In genomic region chr2:189412330-189412953, GRCh38 we compare ENCODE assay signal across 8 cellular contexts. TPM values are rescaled to one million over a fixed set of nuclear protein-coding genes. Genes with fewer than 3 reads are reported as not detected.
DNase-seq lines count a peak whose midpoint lies in the region; ATAC-seq, FAIRE-seq and TF ChIP-seq lines count a peak whose summit lies in the region.

No MANE protein-coding gene starts in this region.

- H3K9ac ChIP-seq in mammary epithelial cell (ENCODE audit: insufficient read depth, low read length), result no peak overlapping the region
- no peak overlapping the region for H3K9ac ChIP-seq in HepG2 (ENCODE audit: insufficient read depth, low read depth, low read length)

- dilution Hi-C loops in mammary epithelial cell (cut with HindIII; ENCODE audit: low sequenced_read_pairs), result no loop called here

- H3K9me3 ChIP-seq in mammary epithelial cell (replicated peaks; ENCODE audit: insufficient read depth, low read length), result no peaks in the 10 kb centered on the region
- no peaks in the 10 kb centered on the region for H3K9me3 ChIP-seq in HepG2 (ENCODE audit: low read length)

- in situ Hi-C loops in mammary epithelial cell (cut with MboI; ENCODE audit: low sequenced_read_pairs in 2 of 2), result loop anchor here (10.0 to 25.0 kb wide), 3 partner anchors 125 to 875 kb away; no protein-coding TSS in a partner anchor
- in situ Hi-C loops in HepG2 (cut with HindIII; ENCODE audit: extremely low pct_ligation_motif_present, low pct_unique_long_range_greater_than_20kb), result loop anchor here (5.0 to 25.0 kb wide), 4 partner anchors 318 to 890 kb away; no protein-coding TSS in a partner anchor

- H2AFZ ChIP-seq in mammary epithelial cell (ENCODE audit: low read depth, low read length), result peak overlapping the region; percentile 55
- H2AFZ ChIP-seq in HepG2 (ENCODE audit: low read length), result no peak overlapping the region

- FAIRE-seq in HepG2 (lab: Jason Lieb, UNC), result peak; percentile 86

- DNase-seq in DMS79 treated with DMSO at 0.1 percent for 48 hours (lab: John Stamatoyannopoulos, UW), result peak; percentile 44
- no peak for DNase-seq in DMS79 (lab: John Stamatoyannopoulos, UW)
- peak; percentile 35 for DNase-seq in Jurkat, Clone E6-1 (ENCODE audit: low read depth, low spot score)
- peak; percentile 47 for DNase-seq in SK-N-DZ (ENCODE audit: low spot score)
- DNase-seq in mammary epithelial cell, result no peak
- DNase-seq in HepG2 (ENCODE audit: low spot score), result peak; percentile 39
- DNase-seq in stimulated activated CD4-positive, alpha-beta T cell treated with anti-CD3 and anti-CD28 coated beads, TNF-alpha, amount 100 ng/mL, for 48 hours (ENCODE audit: low read depth in 3 of 3), result peak in 2 of 3 donors; percentile 0 to 11

- no peak for TF ChIP-seq POLR2A in HepG2 (IDR thresholded peaks at IDR 0.05; ENCODE audit: insufficient read depth in 1 of 2, low read depth in 2 of 2, low read length in 2 of 2)

- ATAC-seq in GM21447 (IDR thresholded peaks at IDR 0.05; ENCODE audit: unreplicated experiment), result peak; percentile 66
- ATAC-seq in HepG2, result peak; percentile 75

- H3K27ac ChIP-seq in mammary epithelial cell (ENCODE audit: insufficient read depth, low read depth, low read length), result no peak overlapping the region
- no peak overlapping the region for H3K27ac ChIP-seq in HepG2 (ENCODE audit: extremely low read length, insufficient read depth, low read length)

- CTCF ChIA-PET in mammary epithelial cell (lab: Charles Lee; ENCODE audit: low non-redundant PET), result no interaction called here
- CTCF ChIA-PET in HepG2 (lab: Yijun Ruan, JAX; ENCODE audit: low intra/inter-chr PET ratio, low total read pairs), result interaction anchor here (1.1 to 3.7 kb wide), 5 partner anchors 267 to 1831 kb away, joined by 3 to 62 read pairs (median 11); no protein-coding TSS in a partner anchor

- H3K4me2 ChIP-seq in mammary epithelial cell (ENCODE audit: insufficient read depth, low read depth, low read length) (peak overlapping the region; percentile 53), HepG2 (ENCODE audit: low read depth, low read length) (no peak overlapping the region)

- WGBS in mammary epithelial cell (ENCODE audit: low coverage, missing lambda C conversion rate), result 61% methylated on average over 4 of the region's 4 CpGs
- 1% methylated on average over 4 of the region's 4 CpGs for WGBS in HepG2 (ENCODE audit: low lambda C conversion rate)

- TF ChIP-seq CTCF in mammary epithelial cell (conservative IDR thresholded peaks at IDR 0.05 in 1 of 2, IDR thresholded peaks at IDR 0.05 in 1 of 2; ENCODE audit: extremely low read depth in 1 of 2, insufficient read depth in 1 of 2, low read depth in 1 of 2, low read length in 2 of 2), result peak; percentile 63 to 74
- peak; percentile 80 for TF ChIP-seq CTCF in HepG2 (CRISPR knock-in tag; IDR thresholded peaks at IDR 0.05)

- H3K4me1 ChIP-seq in mammary epithelial cell (ENCODE audit: insufficient read depth, low read length), result peaks cover 18% of the 10 kb centered on the region
- H3K4me1 ChIP-seq in HepG2 (ENCODE audit: insufficient read depth, low read length), result no peaks in the 10 kb centered on the region

- BruUV-seq in mammary epithelial cell (replicated peaks; lab: Mats Ljungman, UMichigan) (no TSS peak), HepG2 (replicated peaks; lab: Mats Ljungman, UMichigan) (no TSS peak)

- H3K36me3 ChIP-seq in mammary epithelial cell (ENCODE audit: insufficient read depth, low read length) (no peaks in the 10 kb centered on the region), HepG2 (replicated peaks in 1 of 2; ENCODE audit: control insufficient read depth in 1 of 2, insufficient read depth in 2 of 2, low read length in 2 of 2) (no peaks in the 10 kb centered on the region)

- intact Hi-C loops in mammary epithelial cell (cut with micrococcal nuclease), result loop anchor here (1.0 kb wide), 7 partner anchors 65 to 888 kb away; no protein-coding TSS in a partner anchor
- intact Hi-C loops in HepG2 (cut with micrococcal nuclease; ENCODE audit: unreplicated experiment), result loop anchor here (1.0 to 5.0 kb wide), 7 partner anchors 124 to 1831 kb away; no protein-coding TSS in a partner anchor

- H4K20me1 ChIP-seq in mammary epithelial cell (ENCODE audit: insufficient read depth, low read length) (no peaks in the 10 kb centered on the region), HepG2 (ENCODE audit: insufficient read depth, low read length) (no peaks in the 10 kb centered on the region; the same call in 1 of the 2 replicates)

- POLR2A ChIA-PET in HepG2 (lab: Yijun Ruan, JAX), result no interaction called here

- TF ChIP-seq RAD21 in HepG2 (CRISPR knock-in tag; IDR thresholded peaks at IDR 0.05), result peak; percentile 68

- no peak overlapping the region for H3K4me3 ChIP-seq in Jurkat, Clone E6-1 (ENCODE audit: low read length)
- H3K4me3 ChIP-seq in mammary epithelial cell (replicated peaks in 1 of 3; ENCODE audit: insufficient read depth in 1 of 3, low read depth in 2 of 3, low read length in 3 of 3) (no peak overlapping the region), HepG2 (replicated peaks in 1 of 3; ENCODE audit: insufficient read depth in 1 of 3, low read depth in 2 of 3, low read length in 3 of 3) (no peak overlapping the region)

- TF ChIP-seq EP300 in HepG2 (IDR thresholded peaks at IDR 0.05; ENCODE audit: low read depth in 2 of 2, low read length in 2 of 2) (no peak), HepG2 (CRISPR knock-in tag; IDR thresholded peaks at IDR 0.05; ENCODE audit: borderline replicate concordance) (no peak)

- H3K27me3 ChIP-seq in mammary epithelial cell (ENCODE audit: insufficient read depth, low read length) (no peaks in the 10 kb centered on the region), HepG2 (ENCODE audit: control insufficient read depth in 1 of 2, insufficient read depth in 2 of 2, low read length in 2 of 2) (no peaks in the 10 kb centered on the region)

- H3K79me2 ChIP-seq in mammary epithelial cell (ENCODE audit: insufficient read depth, low read length), result no peaks in the 10 kb centered on the region
- H3K79me2 ChIP-seq in HepG2 (ENCODE audit: insufficient read depth, low read length), result no peaks in the 10 kb centered on the region

TF ChIP-seq in HepG2, 621 proteins besides CTCF, POLR2A, EP300 and RAD21 (continues in another document):
- peak; percentile 23; the same call in 1 of the 2 replicates for TF ChIP-seq ARID3A (IDR thresholded peaks at IDR 0.05; ENCODE audit: low read depth, low read length)
- TF ChIP-seq KLF16 (CRISPR knock-in tag; IDR thresholded peaks at IDR 0.05), result 0 out of 4 replicates have a peak, but pooled peaks of 1 of the 2 experiments have one; percentile 28
- peak; percentile 14; the same call in 1 of the 2 replicates for TF ChIP-seq RXRB (CRISPR knock-in tag; IDR thresholded peaks at IDR 0.05; ENCODE audit: borderline replicate concordance)

RNA-seq across cellular contexts. Expression of gene WDR75, which starts 28.8 kb away (rescaled TPM):
- 51.1 TPM for polyA plus RNA-seq in Jurkat, Clone E6-1 (2012; ENCODE audit: insufficient read depth, insufficient read length)
- polyA plus RNA-seq in SK-N-DZ (2014; cell fraction: cytosol; rRNA removed), result 60.3 and 63.6 TPM in 2 replicates
- polyA plus RNA-seq in SK-N-DZ (2014; cell fraction: nucleus; rRNA removed), result 96.0 and 114 TPM in 2 replicates
- total RNA-seq in mammary epithelial cell (10 to 100 TPM; 45.8 to 49.0 TPM), HepG2 (2016; rRNA removed; fragmentation: Illumina TruSeq; extraction: Trizol) (74.1 and 106 TPM in 2 replicates)
- polyA plus RNA-seq in mammary epithelial cell (29.5 TPM), HepG2 (2011; rRNA removed) (54.5 and 63.0 TPM in 2 replicates)
- polyA minus RNA-seq in mammary epithelial cell, result 197 TPM
- total RNA-seq in HepG2 (2016; cell fraction: cytosol; rRNA removed; fragmentation: Illumina TruSeq; extraction: Trizol; ENCODE audit: low read depth), result 6.7 and 7.8 TPM in 2 replicates
- total RNA-seq in HepG2 (2016; cell fraction: insoluble cytoplasmic fraction; rRNA removed; fragmentation: Illumina TruSeq; extraction: Trizol), result 78.8 and 111 TPM in 2 replicates
- total RNA-seq in HepG2 (2016; cell fraction: membrane; rRNA removed; fragmentation: Illumina TruSeq; extraction: Trizol), result 18.3 and 22.3 TPM in 2 replicates
- 104 and 105 TPM in 2 replicates for total RNA-seq in HepG2 (2016; cell fraction: nucleus; rRNA removed; fragmentation: Illumina TruSeq; extraction: Trizol)
- 11.8 and 17.9 TPM in 2 replicates for polyA plus RNA-seq in HepG2 (2011; cell fraction: cytosol; rRNA removed)
- polyA plus RNA-seq in HepG2 (2011; cell fraction: nucleus; rRNA removed), result 60.9 and 85.0 TPM in 2 replicates
- 34.1 and 68.0 TPM in 2 replicates for polyA plus RNA-seq in HepG2 (2012)
- polyA plus RNA-seq in HepG2 (2016; cell fraction: cytosol; fragmentation: Illumina TruSeq; extraction: Trizol; ENCODE audit: low read depth), result 2.4 and 2.5 TPM in 2 replicates
- polyA plus RNA-seq in HepG2 (2016; cell fraction: insoluble cytoplasmic fraction; fragmentation: Illumina TruSeq; extraction: Trizol; ENCODE audit: low read depth), result 68.6 and 69.2 TPM in 2 replicates
- 5.7 and 7.8 TPM in 2 replicates for polyA plus RNA-seq in HepG2 (2016; cell fraction: membrane; fragmentation: Illumina TruSeq; extraction: Trizol; ENCODE audit: low read depth)
- 100 and 103 TPM in 2 replicates for polyA plus RNA-seq in HepG2 (2016; cell fraction: nucleus; fragmentation: Illumina TruSeq; extraction: Trizol; ENCODE audit: insufficient read depth, low read depth)
- 46.4 and 64.2 TPM in 2 replicates for polyA minus RNA-seq in HepG2 (2011; rRNA and poly(A)+ RNA removed; ENCODE audit: low replicate concordance)
- 20.1 and 21.0 TPM in 2 replicates for polyA minus RNA-seq in HepG2 (2011; cell fraction: cytosol; rRNA and poly(A)+ RNA removed)
- polyA minus RNA-seq in HepG2 (2011; cell fraction: nucleus; rRNA and poly(A)+ RNA removed), result 240 and 258 TPM in 2 replicates

Comparison
In these comparisons a context has a peak if more than half of its experiments do, and no peak if none do; other contexts are left out.
1. DNase-seq: peak in DMS79 treated with DMSO at 0.1 percent for 48 hours (single experiment), Jurkat, Clone E6-1 (single experiment), SK-N-DZ (single experiment), HepG2 (single experiment) and stimulated activated CD4-positive, alpha-beta T cell treated with anti-CD3 and anti-CD28 coated beads, TNF-alpha, amount 100 ng/mL, for 48 hours (2 of 3); none in DMS79 (single experiment) and mammary epithelial cell (single experiment).